ENCODE assay signal across 33 cellular contexts in genomic region chr1:10588640-10589039, GRCh38.
"Had no signal": no experiment of that assay in that cellular context is flagged by ENCODE, and none has a peak within 500 bp of the region (broad histone marks: within the 10 kb centered on the region; RNA-seq: fewer than 3 reads in every experiment).

No MANE protein-coding gene starts in this region.

- H3K4me1 ChIP-seq: adrenal gland, breast epithelium had no signal

- H3K9me3 ChIP-seq: adrenal gland, body of pancreas, breast epithelium had no signal

- H3K27ac ChIP-seq: adrenal gland, body of pancreas, brain microvascular endothelial cell, breast epithelium, VCaP had no signal

- FAIRE-seq: astrocyte, TTC549 had no signal

- H3K36me3 ChIP-seq: adrenal gland, brain microvascular endothelial cell, breast epithelium had no signal

- H3K27me3 ChIP-seq: adrenal gland, body of pancreas, brain microvascular endothelial cell, breast epithelium had no signal

- H3K4me3 ChIP-seq: adrenal gland, body of pancreas, breast epithelium had no signal

- DNase-seq: activated B cell treated with CpG ODN at 0.5 μM for 24 hours; activated CD4-positive, alpha-beta memory T cell treated with anti-CD3 and anti-CD28 coated beads for 36 hours; activated CD4-positive, alpha-beta T cell treated with anti-CD3 and anti-CD28 coated beads for 4 hours; activated CD4-positive, alpha-beta T cell treated with anti-CD3 and anti-CD28 coated beads, Interleukin-2, amount 10 ng/mL, durations not matched to agents 24 days and 14 days; activated CD4-positive, alpha-beta T cell treated with anti-CD3 and anti-CD28 coated beads, Interleukin-2, amount 50 U/mL, for 1 hour; activated CD4-positive, alpha-beta T cell treated with anti-CD3 and anti-CD28 coated beads, Interleukin-2, amount 50 U/mL, for 4 hours; activated CD4-positive, CD25-positive, alpha-beta regulatory T cell treated with anti-CD3 and anti-CD28 coated beads, Interleukin-2, amount 50 U/mL, for 72 hours; activated CD8-positive, alpha-beta memory T cell treated with anti-CD3 and anti-CD28 coated beads, Interleukin-2, amount 50 U/mL, for 4 hours; activated CD8-positive, alpha-beta T cell treated with anti-CD3 and anti-CD28 coated beads for 36 hours; activated effector memory CD4-positive, alpha-beta T cell treated with anti-CD3 and anti-CD28 coated beads, Interleukin-2, amount 50 U/mL, for 16 hours; activated gamma-delta T cell treated with Interleukin-2 at 50 U/mL for 16 hours; activated naive CD4-positive, alpha-beta T cell; activated naive CD4-positive, alpha-beta T cell treated with anti-CD3 and anti-CD28 coated beads for 36 hours; activated naive CD4-positive, alpha-beta T cell treated with anti-CD3 and anti-CD28 coated beads, Interleukin-2, amount 50 U/mL, for 16 hours; activated naive CD8-positive, alpha-beta T cell treated with anti-CD3 and anti-CD28 coated beads for 36 hours; activated T-cell treated with anti-CD3 and anti-CD28 coated beads for 4 hours; activated T-cell treated with anti-CD3 and anti-CD28 coated beads, Interleukin-2, amount 50 U/mL, for 1 hour; activated T-cell treated with anti-CD3 and anti-CD28 coated beads, Interleukin-2, amount 50 U/mL, for 4 hours; activated T-cell treated with anti-CD3 and anti-CD28 coated beads, Interleukin-2, amount 50 U/mL, for 72 hours; adrenal gland; amniotic stem cell; aorta; body of pancreas; brain microvascular endothelial cell; central memory CD4-positive, alpha-beta T cell; T-helper 2 cell; T-helper 9 cell had no signal

- ATAC-seq: activated CD8-positive, alpha-beta T cell treated with anti-CD3 and anti-CD28 coated beads for 36 hours; activated naive CD4-positive, alpha-beta T cell treated with anti-CD3 and anti-CD28 coated beads, Interleukin-2, amount 50 U/mL, for 72 hours; activated T-cell treated with anti-CD3 and anti-CD28 coated beads, Interleukin-2, amount 50 U/mL, for 4 hours; activated T-cell treated with anti-CD3 and anti-CD28 coated beads, Interleukin-2, amount 50 U/mL, for 72 hours; activated T-helper 17 cell treated with anti-CD3 and anti-CD28 coated beads, Interleukin-2, amount 50 U/mL, for 72 hours; body of pancreas had no signal
